ENCODE assay signal across 25 cellular contexts in genomic region chr15:31843426-31844055, GRCh38. TPM values are rescaled to one million over a fixed set of nuclear protein-coding genes. Genes with fewer than 3 reads are reported as not detected.
A peak's percentile ranks its signal among the peaks of the same experiment; 100 is the strongest.
DNase-seq lines count a peak whose midpoint lies in the region; ATAC-seq and TF ChIP-seq lines count a peak whose summit lies in the region.
"Had no signal": no experiment of that assay in that cellular context is flagged by ENCODE, and none has a peak within 500 bp of the region (broad histone marks: within the 10 kb centered on the region; RNA-seq: fewer than 3 reads in every experiment).

No MANE protein-coding gene starts in this region.

- H3K27ac ChIP-seq in dorsolateral prefrontal cortex, result peak overlapping the region; percentile 77 to 99 (median 96)
- H3K27ac ChIP-seq in temporal lobe (ENCODE audit: low read depth, low read length), result peak overlapping the region; percentile 99
- H3K27ac ChIP-seq in hepatocyte, result no peak overlapping the region
- H3K27ac ChIP-seq: brain microvascular endothelial cell, foreskin keratinocyte, KMS-11, skin epidermis had no signal

- H3K4me2 ChIP-seq in hepatocyte, result no peak overlapping the region
- H3K4me2 ChIP-seq: KMS-11 had no signal

- H3K27me3 ChIP-seq in dorsolateral prefrontal cortex, result no peaks in the 10 kb centered on the region
- H3K27me3 ChIP-seq in hepatocyte, result no peaks in the 10 kb centered on the region
- H3K27me3 ChIP-seq: brain microvascular endothelial cell, foreskin keratinocyte had no signal

- DNase-seq in NCI-H748 (lab: John Stamatoyannopoulos, UW; ENCODE audit: unreplicated experiment), result peak; percentile 30
- no peak for DNase-seq in NCI-H748 treated with DMSO at 0.1 percent for 48 hours (lab: John Stamatoyannopoulos, UW)
- DNase-seq in dorsolateral prefrontal cortex, result peak in 7 of 10 donors; percentile 61 to 87 (median 74)
- DNase-seq in middle frontal gyrus (ENCODE audit: extremely low spot score, low spot score), result peak; percentile 54
- DNase-seq in hepatocyte (ENCODE audit: low spot score), result no peak
- no peak for DNase-seq in activated T-cell treated with anti-CD3 and anti-CD28 coated beads for 4 hours
- DNase-seq: activated CD4-positive, alpha-beta memory T cell treated with anti-CD3 and anti-CD28 coated beads, Interleukin-2, amount 10 ng/mL, durations not matched to agents 7 days and 5 days; activated CD4-positive, CD25-positive, alpha-beta regulatory T cell treated with anti-CD3 and anti-CD28 coated beads, Interleukin-2, amount 50 U/mL, for 72 hours; activated effector memory CD4-positive, alpha-beta T cell treated with Interleukin-2 at 50 U/mL for 16 hours; activated naive CD8-positive, alpha-beta T cell treated with anti-CD3 and anti-CD28 coated beads, Interleukin-2, amount 50 U/mL, for 24 hours; BE2C; brain microvascular endothelial cell; DMS79 treated with DMSO at 0.1 percent for 48 hours; effector CD8-positive, alpha-beta T cell; foreskin keratinocyte; islet precursor cell; NCI-H187; SIG-M5; stimulated activated CD4-positive, alpha-beta T cell treated with anti-CD3 and anti-CD28 coated beads, Interleukin-1b, Interleukin-23, amount 100 ng/mL, for 48 hours; T-helper 1 cell had no signal

- H3K4me3 ChIP-seq in dorsolateral prefrontal cortex (peak overlapping the region in 13 of 59 donors; percentile 4 to 32 (median 16)), hepatocyte (no peak overlapping the region)
- H3K4me3 ChIP-seq: skin epidermis had no signal

- TF ChIP-seq CTCF in dorsolateral prefrontal cortex (IDR thresholded peaks at IDR 0.05 in 54 of 56, conservative IDR thresholded peaks at IDR 0.05 in 2 of 56; ENCODE audit: low read depth in 1 of 56, partially characterized antibody in 56 of 56) (peak in 6 of 56 donors; percentile 9 to 24 (median 14)), hepatocyte (IDR thresholded peaks at IDR 0.05; ENCODE audit: poor library complexity) (no peak)

- 49% methylated on average over 5 of the region's 5 CpGs for WGBS in hepatocyte (ENCODE audit: low lambda C conversion rate, missing lambda C conversion rate)

- H3K9me2 ChIP-seq in hepatocyte (replicated peaks; ENCODE audit: insufficient read depth), result no peaks in the 10 kb centered on the region

- no peaks in the 10 kb centered on the region for H3K4me1 ChIP-seq in hepatocyte (ENCODE audit: insufficient read depth)
- H3K4me1 ChIP-seq: BE2C, foreskin keratinocyte had no signal

- no peaks in the 10 kb centered on the region for H3K9me3 ChIP-seq in hepatocyte (ENCODE audit: low read depth)
- H3K9me3 ChIP-seq: BE2C had no signal

- H2AFZ ChIP-seq in hepatocyte, result no peak overlapping the region

- intact Hi-C loops in dorsolateral prefrontal cortex (cut with DNase I), result loop anchor here in 1 of 2 donors (5.0 kb wide), 1 partner anchor 86 kb away; no protein-coding TSS in a partner anchor

- ATAC-seq in HG03139 (IDR thresholded peaks at IDR 0.05; ENCODE audit: unreplicated experiment), result no peak
- ATAC-seq: activated naive CD8-positive, alpha-beta T cell treated with anti-CD3 and anti-CD28 coated beads, Interleukin-2, amount 50 U/mL, for 24 hours; foreskin keratinocyte; Panc1 had no signal

- no peaks in the 10 kb centered on the region for H3K36me3 ChIP-seq in hepatocyte (replicated peaks; ENCODE audit: insufficient read depth, low read depth)
- H3K36me3 ChIP-seq: BE2C, brain microvascular endothelial cell had no signal

- H4K20me1 ChIP-seq in hepatocyte (ENCODE audit: insufficient read depth, poor library complexity, severe bottlenecking), result no peaks in the 10 kb centered on the region

- H3K79me2 ChIP-seq in hepatocyte, result no peaks in the 10 kb centered on the region

RNA-seq across cellular contexts. Expression of gene OTUD7A, which starts 26.9 kb away (rescaled TPM):
- total RNA-seq in dorsolateral prefrontal cortex (100 to 1,000 TPM in 1 of 120 experiments, 10 to 100 TPM in 119; 40.4 to 101 (median 58.1) TPM), temporal lobe (9.6 TPM), hepatocyte (0.23 and 4.3 TPM in 2 replicates)
- polyA plus RNA-seq in hepatocyte, result 0.57 and 0.76 TPM in 2 replicates
- polyA plus RNA-seq: foreskin keratinocyte had no signal

Comparison
In these comparisons a context has a peak if more than half of its experiments do, and no peak if none do; other contexts are left out.
1. DNase-seq: peak in NCI-H748 (single experiment), dorsolateral prefrontal cortex (7 of 10) and middle frontal gyrus (single experiment); none in NCI-H748 treated with DMSO at 0.1 percent for 48 hours (single experiment), hepatocyte (single experiment) and activated T-cell treated with anti-CD3 and anti-CD28 coated beads for 4 hours (single experiment).